ENCODE assay signal across 16 cellular contexts in genomic region chr2:28365158-28365557, GRCh38. TPM values are rescaled to one million over a fixed set of nuclear protein-coding genes. Genes with fewer than 3 reads are reported as not detected.
DNase-seq lines count a peak whose midpoint lies in the region; ATAC-seq, FAIRE-seq and TF ChIP-seq lines count a peak whose summit lies in the region.
"Had no signal": no experiment of that assay in that cellular context is flagged by ENCODE, and none has a peak within 500 bp of the region (broad histone marks: within the 10 kb centered on the region; RNA-seq: fewer than 3 reads in every experiment).

No MANE protein-coding gene starts in this region.

- DNase-seq in EH (ENCODE audit: low read depth), result peak; percentile 12
- no peak for DNase-seq in bronchial epithelial cell (ENCODE audit: low read depth)
- DNase-seq in natural killer cell treated with Interleukin-12 subunit alpha and Interleukin-12 subunit beta and Interleukin-15 and Interleukin-18, amount 100 ng/mL, for 72 hours (ENCODE audit: low spot score), result no peak
- DNase-seq in SK-N-DZ (ENCODE audit: low spot score), result no peak
- DNase-seq in osteocyte (ENCODE audit: extremely low spot score, unreplicated experiment), result no peak
- no peak for DNase-seq in Caco-2
- DNase-seq: activated CD4-positive, alpha-beta T cell treated with anti-CD3 and anti-CD28 coated beads for 4 hours; lower lobe of right lung; NCI-H1436 treated with DMSO at 0.1 percent for 48 hours; NCI-H226; nephron progenitor cell; retina; T-helper 9 cell had no signal

- H3K27ac Mint-ChIP-seq in natural killer cell treated with Interleukin-12 subunit alpha and Interleukin-12 subunit beta and Interleukin-15 and Interleukin-18, amount 100 ng/mL, for 72 hours, result peak overlapping the region; percentile 33 to 76
- H3K27ac Mint-ChIP-seq in osteocyte (ENCODE audit: unreplicated experiment), result no peak overlapping the region
- no peak overlapping the region for H3K27ac Mint-ChIP-seq in Caco-2 (ENCODE audit: unreplicated experiment)
- H3K27ac Mint-ChIP-seq: nephron progenitor cell had no signal

- FAIRE-seq in bronchial epithelial cell (lab: Jason Lieb, UNC), result peak; percentile 18
- FAIRE-seq: frontal cortex had no signal

- peak overlapping the region; percentile 91 for H3K27ac ChIP-seq in BLaER1
- H3K27ac ChIP-seq: lower lobe of right lung had no signal

- ATAC-seq in natural killer cell treated with Interleukin-12 subunit alpha and Interleukin-12 subunit beta and Interleukin-15 and Interleukin-18, amount 100 ng/mL, for 72 hours, result no peak
- no peak for ATAC-seq in HG02852 (IDR thresholded peaks at IDR 0.05; ENCODE audit: unreplicated experiment)
- ATAC-seq: lower lobe of right lung had no signal

- no peaks in the 10 kb centered on the region for H3K27me3 Mint-ChIP-seq in natural killer cell treated with Interleukin-12 subunit alpha and Interleukin-12 subunit beta and Interleukin-15 and Interleukin-18, amount 100 ng/mL, for 72 hours
- H3K27me3 Mint-ChIP-seq in osteocyte (ENCODE audit: unreplicated experiment) (no peaks in the 10 kb centered on the region), Caco-2 (ENCODE audit: insufficient read depth, unreplicated experiment) (no peaks in the 10 kb centered on the region)

- H3K4me2 ChIP-seq in BLaER1, result peak overlapping the region; percentile 85

- H3K9me3 ChIP-seq in BLaER1, result no peaks in the 10 kb centered on the region
- no peaks in the 10 kb centered on the region for H3K9me3 ChIP-seq in Caco-2
- H3K9me3 ChIP-seq: lower lobe of right lung had no signal

- peaks cover 61 to 71% of the 10 kb centered on the region in 2 donors for H3K4me1 Mint-ChIP-seq in natural killer cell treated with Interleukin-12 subunit alpha and Interleukin-12 subunit beta and Interleukin-15 and Interleukin-18, amount 100 ng/mL, for 72 hours (ENCODE audit: low read depth in 2 of 2)
- H3K4me1 Mint-ChIP-seq in osteocyte (ENCODE audit: unreplicated experiment), result peaks cover 36% of the 10 kb centered on the region
- H3K4me1 Mint-ChIP-seq in Caco-2 (ENCODE audit: low read depth, unreplicated experiment), result peaks cover 21% of the 10 kb centered on the region

- H4K20me1 ChIP-seq in BLaER1, result no peaks in the 10 kb centered on the region

- TF ChIP-seq CTCF in bronchial epithelial cell (IDR thresholded peaks at IDR 0.05; ENCODE audit: insufficient read depth, low read length, severe bottlenecking) (no peak), osteocyte (IDR thresholded peaks at IDR 0.05) (no peak), Caco-2 (IDR thresholded peaks at IDR 0.05; ENCODE audit: insufficient read depth in 1 of 2, low read depth in 1 of 2, low read length in 1 of 2, severe bottlenecking in 1 of 2, unreplicated experiment in 1 of 2) (no peak)

- no peaks in the 10 kb centered on the region for H3K9me3 Mint-ChIP-seq in natural killer cell treated with Interleukin-12 subunit alpha and Interleukin-12 subunit beta and Interleukin-15 and Interleukin-18, amount 100 ng/mL, for 72 hours
- H3K9me3 Mint-ChIP-seq in osteocyte (ENCODE audit: unreplicated experiment), result no peaks in the 10 kb centered on the region
- H3K9me3 Mint-ChIP-seq in Caco-2 (ENCODE audit: unreplicated experiment), result no peaks in the 10 kb centered on the region
- H3K9me3 Mint-ChIP-seq: nephron progenitor cell had no signal

- intact Hi-C loops in Caco-2 (cut with micrococcal nuclease; ENCODE audit: unreplicated experiment), result no loop called here

- no peaks in the 10 kb centered on the region for H3K36me3 ChIP-seq in BLaER1
- no peaks in the 10 kb centered on the region for H3K36me3 ChIP-seq in bronchial epithelial cell (ENCODE audit: control insufficient read depth, insufficient read depth, low read length)
- H3K36me3 ChIP-seq in Caco-2 (ENCODE audit: control insufficient read depth, insufficient read depth, low read length), result no peaks in the 10 kb centered on the region
- H3K36me3 ChIP-seq: lower lobe of right lung had no signal

- POLR2A ChIA-PET in Caco-2 (lab: Charles Lee), result no interaction called here

- 0 out of 2 replicates have a peak overlapping the region, but pooled peaks have one; percentile 26 for H3K9ac ChIP-seq in BLaER1

- CTCF ChIA-PET in Caco-2 (lab: Charles Lee), result interaction anchor here (1.3 kb wide), 1 partner anchor 32 kb away, joined by 4 read pairs; no protein-coding TSS in a partner anchor

- H3K36me3 Mint-ChIP-seq in natural killer cell treated with Interleukin-12 subunit alpha and Interleukin-12 subunit beta and Interleukin-15 and Interleukin-18, amount 100 ng/mL, for 72 hours, result no peaks in the 10 kb centered on the region
- no peaks in the 10 kb centered on the region for H3K36me3 Mint-ChIP-seq in osteocyte (ENCODE audit: unreplicated experiment)
- no peaks in the 10 kb centered on the region for H3K36me3 Mint-ChIP-seq in Caco-2 (ENCODE audit: insufficient read depth, unreplicated experiment)

- H3K4me1 ChIP-seq in BLaER1 (peaks cover 76% of the 10 kb centered on the region), Caco-2 (peaks cover 28% of the 10 kb centered on the region)

- BruUV-seq in Caco-2 (replicated peaks; lab: Mats Ljungman, UMichigan), result no TSS peak

- H3K4me3 ChIP-seq in BLaER1 (no peak overlapping the region), bronchial epithelial cell (ENCODE audit: low read depth, low read length) (no peak overlapping the region), Caco-2 (ENCODE audit: low read depth, low read length) (no peak overlapping the region)
- H3K4me3 ChIP-seq: lower lobe of right lung had no signal

- no peaks in the 10 kb centered on the region for H3K27me3 ChIP-seq in BLaER1
- no peaks in the 10 kb centered on the region for H3K27me3 ChIP-seq in bronchial epithelial cell (ENCODE audit: control insufficient read depth, insufficient read depth, low read length)
- no peaks in the 10 kb centered on the region for H3K27me3 ChIP-seq in Caco-2 (replicated peaks; ENCODE audit: control insufficient read depth, insufficient read depth, low read length)

- no peak overlapping the region for H3K4me3 Mint-ChIP-seq in natural killer cell treated with Interleukin-12 subunit alpha and Interleukin-12 subunit beta and Interleukin-15 and Interleukin-18, amount 100 ng/mL, for 72 hours
- no peak overlapping the region for H3K4me3 Mint-ChIP-seq in osteocyte (ENCODE audit: unreplicated experiment)
- H3K4me3 Mint-ChIP-seq in Caco-2 (ENCODE audit: unreplicated experiment), result no peak overlapping the region
- H3K4me3 Mint-ChIP-seq: nephron progenitor cell had no signal

RNA-seq across cellular contexts. Expression of gene FOSL2, which starts 27.5 kb away (rescaled TPM):
- total RNA-seq in bronchial epithelial cell (77.1 and 106 TPM in 2 replicates), osteocyte (82.6 and 83.2 TPM in 2 replicates), Caco-2 (2022) (64.6 and 70.7 TPM in 2 replicates)
- 10 to 100 TPM; 44.5 to 52.5 TPM for total RNA-seq in natural killer cell treated with Interleukin-12 subunit alpha and Interleukin-12 subunit beta and Interleukin-15 and Interleukin-18, amount 100 ng/mL, for 72 hours
- 0.57 and 0.89 TPM in 2 replicates for polyA plus RNA-seq in SK-N-DZ (2014; cell fraction: cytosol; rRNA removed)
- 0.38 and 1.3 TPM in 2 replicates for polyA plus RNA-seq in SK-N-DZ (2014; cell fraction: nucleus; rRNA removed)

Comparison
In these comparisons a context has a peak if more than half of its experiments do, and no peak if none do; other contexts are left out.
1. H3K27ac Mint-ChIP-seq: peak in natural killer cell treated with Interleukin-12 subunit alpha and Interleukin-12 subunit beta and Interleukin-15 and Interleukin-18, amount 100 ng/mL, for 72 hours (2 of 2); none in osteocyte (single experiment) and Caco-2 (single experiment).